Comparison of ENCODE assay signal across 9 cellular contexts in the genomic region with DNA sequence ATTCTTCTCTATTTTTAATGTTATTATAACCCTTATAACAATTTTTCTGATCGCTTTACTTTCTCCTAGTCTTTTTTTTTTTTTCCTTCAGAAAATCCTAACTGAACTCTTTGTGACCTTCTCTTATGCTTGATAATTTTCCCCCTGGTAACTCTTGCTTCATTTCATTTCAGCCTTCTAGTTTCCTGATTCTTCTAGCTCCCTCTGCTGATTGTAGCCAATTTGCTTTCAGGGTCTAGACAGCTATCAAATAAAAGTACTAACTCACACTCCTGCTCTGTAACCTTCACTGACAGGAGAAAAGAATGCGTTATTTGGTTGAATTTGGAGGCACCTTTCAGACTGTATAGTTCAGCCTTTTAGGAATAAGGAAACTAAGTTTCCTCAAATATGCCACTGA.
DNase-seq lines count a peak whose midpoint lies in the region; ATAC-seq, FAIRE-seq and TF ChIP-seq lines count a peak whose summit lies in the region.
"Had no signal": no experiment of that assay in that cellular context is flagged by ENCODE, and none has a peak within 500 bp of the region (broad histone marks: within the 10 kb centered on the region; RNA-seq: fewer than 3 reads in every experiment).

No MANE protein-coding gene starts in this region.

- H3K36me3 ChIP-seq in GM06990 (ENCODE audit: control insufficient read depth, insufficient read depth, low read length) (no peaks in the 10 kb centered on the region), bronchial epithelial cell (ENCODE audit: control insufficient read depth, insufficient read depth, low read length) (no peaks in the 10 kb centered on the region)
- no peaks in the 10 kb centered on the region for H3K36me3 ChIP-seq in CD8-positive, alpha-beta T cell (ENCODE audit: insufficient read depth, low read length)
- H3K36me3 ChIP-seq: SJCRH30 had no signal

- FAIRE-seq in bronchial epithelial cell (lab: Jason Lieb, UNC), result no peak

- peak overlapping the region; percentile 4 to 12 (median 5) for H3K27ac Mint-ChIP-seq in nephron
- H3K27ac Mint-ChIP-seq in CD8-positive, alpha-beta T cell, result no peak overlapping the region

- H3K4me3 Mint-ChIP-seq in nephron, result no peak overlapping the region
- no peak overlapping the region for H3K4me3 Mint-ChIP-seq in CD8-positive, alpha-beta T cell

- H3K4me3 ChIP-seq in GM06990 (replicated peaks; ENCODE audit: low read depth, low read length) (no peak overlapping the region), bronchial epithelial cell (ENCODE audit: low read depth, low read length) (no peak overlapping the region)
- H3K4me3 ChIP-seq in CD8-positive, alpha-beta T cell (ENCODE audit: low read depth, low read length), result no peak overlapping the region
- H3K4me3 ChIP-seq: SJCRH30 had no signal

- POLR2A ChIA-PET in CD8-positive, alpha-beta T cell (lab: Charles Lee), result no interaction called here

- H3K9me3 Mint-ChIP-seq in nephron, result no peaks in the 10 kb centered on the region
- no peaks in the 10 kb centered on the region for H3K9me3 Mint-ChIP-seq in CD8-positive, alpha-beta T cell

- DNase-seq in GM06990 (ENCODE audit: extremely low read depth, insufficient read length) (no peak), NCI-H1694 (lab: John Stamatoyannopoulos, UW) (peak; percentile 46), bronchial epithelial cell (ENCODE audit: low read depth) (peak; percentile 29), HUDEP-2 (lab: John Stamatoyannopoulos, UW; ENCODE audit: unreplicated experiment in 76 of 76) (no peak), NCI-H187 (lab: John Stamatoyannopoulos, UW) (no peak)
- no peak for DNase-seq in CD8-positive, alpha-beta T cell

- no peak overlapping the region for H3K27ac ChIP-seq in CD8-positive, alpha-beta T cell (ENCODE audit: low read depth, low read length)
- H3K27ac ChIP-seq: SJCRH30 had no signal

- CTCF ChIA-PET in CD8-positive, alpha-beta T cell (lab: Charles Lee), result no interaction called here

- no peak for ATAC-seq in HG03196 (IDR thresholded peaks at IDR 0.05; ENCODE audit: unreplicated experiment)
- ATAC-seq in CD8-positive, alpha-beta T cell, result no peak

- intact Hi-C loops in CD8-positive, alpha-beta T cell (cut with DNase I, micrococcal nuclease), result no loop called here

- TF ChIP-seq CTCF in GM06990 (IDR thresholded peaks at IDR 0.05; ENCODE audit: insufficient read depth, low read length, poor library complexity, severe bottlenecking) (peak; percentile 7), bronchial epithelial cell (IDR thresholded peaks at IDR 0.05; ENCODE audit: insufficient read depth, low read length, severe bottlenecking) (no peak), nephron (IDR thresholded peaks at IDR 0.05; ENCODE audit: unreplicated experiment in 3 of 3) (peak; percentile 36 to 55 (median 42))
- TF ChIP-seq CTCF in CD8-positive, alpha-beta T cell (IDR thresholded peaks at IDR 0.05), result no peak

- peaks cover 3% of the 10 kb centered on the region for H3K27me3 Mint-ChIP-seq in nephron (ENCODE audit: low read depth)
- peaks cover 2% of the 10 kb centered on the region for H3K27me3 Mint-ChIP-seq in CD8-positive, alpha-beta T cell (ENCODE audit: low read depth)

- H3K27me3 ChIP-seq in GM06990 (replicated peaks; ENCODE audit: control insufficient read depth, insufficient read depth, low read length) (no peaks in the 10 kb centered on the region), bronchial epithelial cell (ENCODE audit: control insufficient read depth, insufficient read depth, low read length) (no peaks in the 10 kb centered on the region)
- no peaks in the 10 kb centered on the region for H3K27me3 ChIP-seq in CD8-positive, alpha-beta T cell (ENCODE audit: insufficient read depth, low read length)
- H3K27me3 ChIP-seq: SJCRH30 had no signal

- no peaks in the 10 kb centered on the region for H3K36me3 Mint-ChIP-seq in nephron (ENCODE audit: low read depth)
- no peaks in the 10 kb centered on the region for H3K36me3 Mint-ChIP-seq in CD8-positive, alpha-beta T cell

- H3K4me1 ChIP-seq in CD8-positive, alpha-beta T cell (ENCODE audit: insufficient read depth, low read length), result no peaks in the 10 kb centered on the region
- H3K4me1 ChIP-seq: SJCRH30 had no signal

- H3K4me1 Mint-ChIP-seq in nephron, result peaks cover 47% of the 10 kb centered on the region
- H3K4me1 Mint-ChIP-seq in CD8-positive, alpha-beta T cell (ENCODE audit: low read depth), result no peaks in the 10 kb centered on the region

- H3K9me3 ChIP-seq in CD8-positive, alpha-beta T cell (ENCODE audit: low read length), result no peaks in the 10 kb centered on the region
- H3K9me3 ChIP-seq: SJCRH30 had no signal

Comparison
In these comparisons a context has a peak if more than half of its experiments do, and no peak if none do; other contexts are left out.
1. DNase-seq: peak in NCI-H1694 (single experiment) and bronchial epithelial cell (single experiment); none in GM06990 (single experiment), HUDEP-2 (0 of 76), NCI-H187 (0 of 2) and CD8-positive, alpha-beta T cell (0 of 7).
2. CTCF ChIP-seq: peak in GM06990 (single experiment) and nephron (3 of 3); none in bronchial epithelial cell (single experiment) and CD8-positive, alpha-beta T cell (single experiment).